In the genomic region with DNA sequence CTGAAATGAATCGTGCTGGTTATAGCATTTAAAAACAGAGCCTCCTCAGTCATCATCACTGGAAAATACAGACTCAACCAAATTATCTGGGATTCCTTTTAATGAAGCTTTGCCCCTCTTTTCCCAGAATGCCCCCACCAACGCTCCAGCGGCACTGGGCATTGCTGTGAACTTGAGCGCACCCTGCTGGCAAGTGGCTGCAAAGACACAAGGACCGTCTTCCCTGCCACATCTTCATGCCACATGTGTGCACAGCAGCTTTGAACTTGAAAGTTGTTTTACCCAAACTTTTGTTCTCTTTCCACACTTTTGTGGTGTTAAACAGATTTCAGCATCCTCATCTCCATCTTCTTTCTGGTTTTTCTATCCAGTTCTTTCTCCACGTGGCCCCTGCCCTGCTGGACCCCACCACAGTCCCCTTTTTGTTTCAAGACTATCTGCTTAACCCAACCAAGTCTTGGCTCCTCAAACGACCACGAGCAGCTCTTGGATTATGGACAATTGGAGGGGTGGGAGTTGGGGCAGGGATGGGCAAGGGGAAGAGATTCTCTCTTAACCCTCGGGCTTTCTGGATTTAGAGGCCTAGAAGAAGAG, we compare ENCODE assay signal across 8 cellular contexts. TPM values are rescaled to one million over a fixed set of nuclear protein-coding genes. Genes with fewer than 3 reads are reported as not detected.
DNase-seq lines count a peak whose midpoint lies in the region; ATAC-seq and TF ChIP-seq lines count a peak whose summit lies in the region.

No MANE protein-coding gene starts in this region.

- H3K27me3 ChIP-seq in BLaER1 treated with 17β-estradiol and CSF1 and Interleukin-3, amounts not matched to agents 10 nM and 100 nM = peaks cover 0 to 88% (median 0%) of the 10 kb centered on the region in 11 experiments; a peak in 9 of 22 replicates
- H3K27me3 ChIP-seq in RWPE2 (ENCODE audit: insufficient read depth, poor library complexity, severe bottlenecking) (no peaks in the 10 kb centered on the region), adipocyte (replicated peaks; ENCODE audit: control insufficient read depth, insufficient read depth, low read length) (peaks cover 33% of the 10 kb centered on the region), right cardiac atrium (ENCODE audit: control insufficient read depth, insufficient read depth) (no peaks in the 10 kb centered on the region)

- TF ChIP-seq CTCF in RWPE2 (IDR thresholded peaks at IDR 0.05; ENCODE audit: poor library complexity, severe bottlenecking) = peak; percentile 84

- peaks cover 0 to 59% (median 0%) of the 10 kb centered on the region in 11 experiments; a peak in 8 of 22 replicates for H4K20me1 ChIP-seq in BLaER1 treated with 17β-estradiol and CSF1 and Interleukin-3, amounts not matched to agents 10 nM and 100 nM

- no peak overlapping the region for H3K4me3 ChIP-seq in BLaER1 treated with 17β-estradiol and CSF1 and Interleukin-3, amounts not matched to agents 10 nM and 100 nM
- no peak overlapping the region for H3K4me3 ChIP-seq in RWPE2 (ENCODE audit: severe bottlenecking)
- H3K4me3 ChIP-seq in adipocyte (ENCODE audit: low read length) = no peak overlapping the region
- no peak overlapping the region for H3K4me3 ChIP-seq in right cardiac atrium (ENCODE audit: low read length)

- intact Hi-C loops in right cardiac atrium (cut with DNase I) = loop anchor here (5.0 to 10.0 kb wide), 3 partner anchors 222 to 227 kb away; no protein-coding TSS in a partner anchor

- 18% methylated on average over 9 of the region's 9 CpGs for WGBS in right cardiac atrium

- DNase-seq in RWPE2 (ENCODE audit: low spot score) = no peak
- DNase-seq in adipocyte (ENCODE audit: low read depth) = peak; percentile 74
- peak; percentile 57 to 82 (median 78) for DNase-seq in right cardiac atrium
- peak; percentile 55 for DNase-seq in stimulated activated CD4-positive, alpha-beta T cell treated with anti-CD3 and anti-CD28 coated beads, Interleukin-12 subunit alpha, Interleukin-12 subunit beta, amount 100 ng/mL, for 4 hours
- DNase-seq in OCI-M2 (lab: John Stamatoyannopoulos, UW; ENCODE audit: unreplicated experiment) = no peak

- H3K4me1 ChIP-seq in BLaER1 treated with 17β-estradiol and CSF1 and Interleukin-3, amounts not matched to agents 10 nM and 100 nM = peaks cover 41 to 74% (median 59%) of the 10 kb centered on the region in 10 experiments
- H3K4me1 ChIP-seq in RWPE2 (ENCODE audit: insufficient read depth, poor library complexity, severe bottlenecking) = peaks cover 11% of the 10 kb centered on the region
- peaks cover 20% of the 10 kb centered on the region for H3K4me1 ChIP-seq in adipocyte (ENCODE audit: control insufficient read depth, insufficient read depth, low read length)
- no peaks in the 10 kb centered on the region for H3K4me1 ChIP-seq in right cardiac atrium (ENCODE audit: control insufficient read depth, insufficient read depth, low read length)

- ATAC-seq in GM18858 (IDR thresholded peaks at IDR 0.05; ENCODE audit: unreplicated experiment) (peak; percentile 71), HG03521 (IDR thresholded peaks at IDR 0.05; ENCODE audit: unreplicated experiment) (peak; percentile 61), RWPE2 (ENCODE audit: low read depth) (no peak), right cardiac atrium (peak in 1 of 2 donors; percentile 62)

- no peak overlapping the region for H3K27ac ChIP-seq in BLaER1 treated with 17β-estradiol and CSF1 and Interleukin-3, amounts not matched to agents 10 nM and 100 nM
- H3K27ac ChIP-seq in RWPE2 (ENCODE audit: poor library complexity, severe bottlenecking) (no peak overlapping the region), right cardiac atrium (ENCODE audit: low read length) (no peak overlapping the region)

- no peak overlapping the region for H3K9ac ChIP-seq in BLaER1 treated with 17β-estradiol and CSF1 and Interleukin-3, amounts not matched to agents 10 nM and 100 nM
- H3K9ac ChIP-seq in adipocyte (ENCODE audit: low read length) = no peak overlapping the region

- H3K4me2 ChIP-seq in BLaER1 treated with 17β-estradiol and CSF1 and Interleukin-3, amounts not matched to agents 10 nM and 100 nM = peak overlapping the region in 7 of 11 experiments; percentile 89 to 99 (median 98); a peak in 11 of 22 replicates

- H3K36me3 ChIP-seq in BLaER1 treated with 17β-estradiol and CSF1 and Interleukin-3, amounts not matched to agents 10 nM and 100 nM = no peaks in the 10 kb centered on the region
- no peaks in the 10 kb centered on the region for H3K36me3 ChIP-seq in RWPE2 (ENCODE audit: low read depth)
- no peaks in the 10 kb centered on the region for H3K36me3 ChIP-seq in adipocyte (ENCODE audit: control insufficient read depth, insufficient read depth, low read length, severe bottlenecking)

- H3K9me3 ChIP-seq in BLaER1 treated with 17β-estradiol and CSF1 and Interleukin-3, amounts not matched to agents 10 nM and 100 nM (replicated peaks in 1 of 11) = 0 out of 22 replicates have a peak, but pooled peaks cover 0 to 4% (median 0%) of the 10 kb centered on the region in 11 experiments
- no peaks in the 10 kb centered on the region for H3K9me3 ChIP-seq in RWPE2 (ENCODE audit: severe bottlenecking)
- H3K9me3 ChIP-seq in adipocyte (ENCODE audit: control insufficient read depth, low read length) = no peaks in the 10 kb centered on the region
- H3K9me3 ChIP-seq in right cardiac atrium (ENCODE audit: control insufficient read depth, low read length) = no peaks in the 10 kb centered on the region

RNA-seq across cellular contexts. Expression of gene LMX1A, which starts 12.8 kb away (rescaled TPM):
- total RNA-seq in right cardiac atrium = not detected
- not detected for polyA plus RNA-seq in right cardiac atrium

Comparison
In these comparisons a context has a peak if more than half of its experiments do, and no peak if none do; other contexts are left out.
1. DNase-seq: peak in adipocyte (single experiment), right cardiac atrium (3 of 3) and stimulated activated CD4-positive, alpha-beta T cell treated with anti-CD3 and anti-CD28 coated beads, Interleukin-12 subunit alpha, Interleukin-12 subunit beta, amount 100 ng/mL, for 4 hours (single experiment); none in RWPE2 (single experiment) and OCI-M2 (single experiment).